23 cellular contexts compared by ENCODE assay signal in genomic region chr11:118373871-118374270, GRCh38. TPM values are rescaled to one million over a fixed set of nuclear protein-coding genes. Genes with fewer than 3 reads are reported as not detected.
"Had no signal": no experiment of that assay in that cellular context is flagged by ENCODE, and none has a peak within 500 bp of the region (broad histone marks: within the 10 kb centered on the region; RNA-seq: fewer than 3 reads in every experiment).

No MANE protein-coding gene starts in this region.

- H3K27ac Mint-ChIP-seq: stimulated activated memory B cell treated with anti-CD40 and anti-IgM and Interleukin-4, amounts not matched to agents 10 μg/mL and 1 μg/mL and 100 μg/mL, for 72 hours had no signal

- H3K9me3 Mint-ChIP-seq: naive thymus-derived CD8-positive, alpha-beta T cell; stimulated activated memory B cell treated with anti-CD40 and anti-IgM and Interleukin-4, amounts not matched to agents 10 μg/mL and 1 μg/mL and 100 μg/mL, for 72 hours had no signal

- H3K4me3 Mint-ChIP-seq: naive thymus-derived CD8-positive, alpha-beta T cell; stimulated activated memory B cell treated with anti-CD40 and anti-IgM and Interleukin-4, amounts not matched to agents 10 μg/mL and 1 μg/mL and 100 μg/mL, for 72 hours had no signal

- ATAC-seq: gastroesophageal sphincter; left lobe of liver; mucosa of descending colon; naive thymus-derived CD8-positive, alpha-beta T cell; psoas muscle; stimulated activated memory B cell treated with anti-CD40 and anti-IgM and Interleukin-4, amounts not matched to agents 10 μg/mL and 1 μg/mL and 100 μg/mL, for 72 hours had no signal

- H3K27me3 Mint-ChIP-seq: naive thymus-derived CD8-positive, alpha-beta T cell; stimulated activated memory B cell treated with anti-CD40 and anti-IgM and Interleukin-4, amounts not matched to agents 10 μg/mL and 1 μg/mL and 100 μg/mL, for 72 hours had no signal

- DNase-seq: effector memory CD4-positive, alpha-beta T cell; esophagus squamous epithelium; foreskin fibroblast; glutamatergic neuron; islet precursor cell; mammary epithelial cell; mucosa of descending colon; naive thymus-derived CD8-positive, alpha-beta T cell; psoas muscle; retina; spleen; stimulated activated CD4-positive, alpha-beta T cell treated with anti-CD3 and anti-CD28 coated beads, Interleukin-15, amount 100 ng/mL, for 24 hours; stimulated activated CD4-positive, alpha-beta T cell treated with anti-CD3 and anti-CD28 coated beads, Interleukin-1b, Interleukin-23, amount 100 ng/mL, for 48 hours; stimulated activated CD4-positive, alpha-beta T cell treated with anti-CD3 and anti-CD28 coated beads, Interleukin-4, amount 100 ng/mL, for 24 hours; stomach; substantia nigra; trophoblast cell had no signal

- H3K4me1 Mint-ChIP-seq: stimulated activated memory B cell treated with anti-CD40 and anti-IgM and Interleukin-4, amounts not matched to agents 10 μg/mL and 1 μg/mL and 100 μg/mL, for 72 hours had no signal

RNA-seq across cellular contexts. Expression of gene CD3G, which starts 29.7 kb away (rescaled TPM):
- total RNA-seq: epithelial cell of proximal tubule, mammary epithelial cell, osteoblast had no signal

RNA-seq across cellular contexts. Expression of gene CD3D, which starts 31.4 kb away (rescaled TPM):
- total RNA-seq: epithelial cell of proximal tubule, mammary epithelial cell, osteoblast, skeletal muscle tissue had no signal
